ENCODE assay signal across 1 cellular context in genomic region chr19:7665076-7665475, GRCh38.
TF ChIP-seq lines count a peak whose summit lies in the region.

No MANE protein-coding gene starts in this region.

TF ChIP-seq in IMR-90, 13 proteins besides CTCF, POLR2A, EP300 and RAD21:
- TF ChIP-seq, protein P1, sequence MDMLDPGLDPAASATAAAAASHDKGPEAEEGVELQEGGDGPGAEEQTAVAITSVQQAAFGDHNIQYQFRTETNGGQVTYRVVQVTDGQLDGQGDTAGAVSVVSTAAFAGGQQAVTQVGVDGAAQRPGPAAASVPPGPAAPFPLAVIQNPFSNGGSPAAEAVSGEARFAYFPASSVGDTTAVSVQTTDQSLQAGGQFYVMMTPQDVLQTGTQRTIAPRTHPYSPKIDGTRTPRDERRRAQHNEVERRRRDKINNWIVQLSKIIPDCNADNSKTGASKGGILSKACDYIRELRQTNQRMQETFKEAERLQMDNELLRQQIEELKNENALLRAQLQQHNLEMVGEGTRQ (IDR thresholded peaks at IDR 0.05; ENCODE audit: low read depth, low read length) = no peak
- TF ChIP-seq, protein P2, sequence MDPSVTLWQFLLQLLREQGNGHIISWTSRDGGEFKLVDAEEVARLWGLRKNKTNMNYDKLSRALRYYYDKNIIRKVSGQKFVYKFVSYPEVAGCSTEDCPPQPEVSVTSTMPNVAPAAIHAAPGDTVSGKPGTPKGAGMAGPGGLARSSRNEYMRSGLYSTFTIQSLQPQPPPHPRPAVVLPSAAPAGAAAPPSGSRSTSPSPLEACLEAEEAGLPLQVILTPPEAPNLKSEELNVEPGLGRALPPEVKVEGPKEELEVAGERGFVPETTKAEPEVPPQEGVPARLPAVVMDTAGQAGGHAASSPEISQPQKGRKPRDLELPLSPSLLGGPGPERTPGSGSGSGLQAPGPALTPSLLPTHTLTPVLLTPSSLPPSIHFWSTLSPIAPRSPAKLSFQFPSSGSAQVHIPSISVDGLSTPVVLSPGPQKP (IDR thresholded peaks at IDR 0.05; ENCODE audit: borderline replicate concordance, low read depth, low read length) = no peak
- TF ChIP-seq MXI1 (IDR thresholded peaks at IDR 0.05; ENCODE audit: borderline replicate concordance, low read depth, low read length) (no peak), SMC3 (IDR thresholded peaks at IDR 0.05; ENCODE audit: low read depth, low read length) (no peak), FOS (IDR thresholded peaks at IDR 0.05; ENCODE audit: low read depth, low read length) (no peak), RCOR1 (IDR thresholded peaks at IDR 0.05; ENCODE audit: insufficient replicate concordance, low read length) (no peak), RFX5 (IDR thresholded peaks at IDR 0.05; ENCODE audit: low read depth, low read length) (no peak), NFE2L2 (IDR thresholded peaks at IDR 0.05; ENCODE audit: low read depth, low read length) (no peak), BHLHE40 (IDR thresholded peaks at IDR 0.05; ENCODE audit: low read depth, low read length) (no peak), CEBPB (IDR thresholded peaks at IDR 0.05; ENCODE audit: low read depth, low read length) (no peak), MAFK (IDR thresholded peaks at IDR 0.05; ENCODE audit: low read depth, low read length) (no peak), CHD1 (IDR thresholded peaks at IDR 0.05; ENCODE audit: low read depth, low read length) (no peak)
